Comparison of ENCODE assay signal across 1 cellular context in the genomic region with DNA sequence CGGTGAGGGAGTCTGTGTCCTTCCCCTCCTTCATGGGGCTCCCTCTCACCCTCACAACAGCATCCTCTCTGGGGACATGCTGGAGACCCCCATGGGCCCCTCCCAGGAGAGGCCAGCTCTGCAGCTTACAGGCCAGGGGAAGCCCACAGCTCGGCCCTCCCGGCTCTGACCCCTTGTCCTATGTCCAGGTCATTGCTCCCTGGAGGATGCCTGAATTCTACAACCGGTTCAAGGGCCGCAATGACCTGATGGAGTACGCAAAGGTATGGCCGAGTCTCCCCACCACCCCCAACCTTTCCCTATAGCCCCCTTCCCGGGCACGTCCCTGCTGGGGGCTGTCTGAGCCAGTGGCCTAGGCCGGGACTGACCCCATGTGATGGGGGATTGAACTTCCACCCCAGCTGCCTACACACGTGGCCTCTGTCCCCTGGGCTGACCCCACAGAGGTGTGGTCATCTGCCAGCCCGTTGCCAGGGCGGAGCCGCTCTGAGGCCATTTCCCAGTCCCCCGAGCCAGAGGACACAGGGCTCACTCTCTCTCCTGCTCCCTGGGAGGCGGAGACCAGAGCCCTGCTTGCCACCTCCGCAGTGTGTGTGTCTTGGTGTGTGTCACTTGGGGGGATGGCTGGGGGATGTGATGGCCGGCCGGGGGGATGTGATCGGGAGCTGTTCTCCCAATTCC.
TF ChIP-seq lines count a peak whose summit lies in the region.

No MANE protein-coding gene starts in this region.

TF ChIP-seq in liver, 16 proteins besides CTCF, POLR2A, EP300 and RAD21 (continued from another document):
- TF ChIP-seq, protein P1, sequence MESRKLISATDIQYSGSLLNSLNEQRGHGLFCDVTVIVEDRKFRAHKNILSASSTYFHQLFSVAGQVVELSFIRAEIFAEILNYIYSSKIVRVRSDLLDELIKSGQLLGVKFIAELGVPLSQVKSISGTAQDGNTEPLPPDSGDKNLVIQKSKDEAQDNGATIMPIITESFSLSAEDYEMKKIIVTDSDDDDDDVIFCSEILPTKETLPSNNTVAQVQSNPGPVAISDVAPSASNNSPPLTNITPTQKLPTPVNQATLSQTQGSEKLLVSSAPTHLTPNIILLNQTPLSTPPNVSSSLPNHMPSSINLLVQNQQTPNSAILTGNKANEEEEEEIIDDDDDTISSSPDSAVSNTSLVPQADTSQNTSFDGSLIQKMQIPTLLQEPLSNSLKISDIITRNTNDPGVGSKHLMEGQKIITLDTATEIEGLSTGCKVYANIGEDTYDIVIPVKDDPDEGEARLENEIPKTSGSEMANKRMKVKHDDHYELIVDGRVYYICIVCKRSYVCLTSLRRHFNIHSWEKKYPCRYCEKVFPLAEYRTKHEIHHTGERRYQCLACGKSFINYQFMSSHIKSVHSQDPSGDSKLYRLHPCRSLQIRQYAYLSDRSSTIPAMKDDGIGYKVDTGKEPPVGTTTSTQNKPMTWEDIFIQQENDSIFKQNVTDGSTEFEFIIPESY (IDR thresholded peaks at IDR 0.05): peak; percentile 37
- TF ChIP-seq NR2F2 (IDR thresholded peaks at IDR 0.05) (peak; percentile 54), GABPA (IDR thresholded peaks at IDR 0.05 in 1 of 2, conservative IDR thresholded peaks at IDR 0.05 in 1 of 2) (peak in 1 of 2 donors; percentile 52)
